8 cellular contexts compared by ENCODE assay signal in the genomic region with DNA sequence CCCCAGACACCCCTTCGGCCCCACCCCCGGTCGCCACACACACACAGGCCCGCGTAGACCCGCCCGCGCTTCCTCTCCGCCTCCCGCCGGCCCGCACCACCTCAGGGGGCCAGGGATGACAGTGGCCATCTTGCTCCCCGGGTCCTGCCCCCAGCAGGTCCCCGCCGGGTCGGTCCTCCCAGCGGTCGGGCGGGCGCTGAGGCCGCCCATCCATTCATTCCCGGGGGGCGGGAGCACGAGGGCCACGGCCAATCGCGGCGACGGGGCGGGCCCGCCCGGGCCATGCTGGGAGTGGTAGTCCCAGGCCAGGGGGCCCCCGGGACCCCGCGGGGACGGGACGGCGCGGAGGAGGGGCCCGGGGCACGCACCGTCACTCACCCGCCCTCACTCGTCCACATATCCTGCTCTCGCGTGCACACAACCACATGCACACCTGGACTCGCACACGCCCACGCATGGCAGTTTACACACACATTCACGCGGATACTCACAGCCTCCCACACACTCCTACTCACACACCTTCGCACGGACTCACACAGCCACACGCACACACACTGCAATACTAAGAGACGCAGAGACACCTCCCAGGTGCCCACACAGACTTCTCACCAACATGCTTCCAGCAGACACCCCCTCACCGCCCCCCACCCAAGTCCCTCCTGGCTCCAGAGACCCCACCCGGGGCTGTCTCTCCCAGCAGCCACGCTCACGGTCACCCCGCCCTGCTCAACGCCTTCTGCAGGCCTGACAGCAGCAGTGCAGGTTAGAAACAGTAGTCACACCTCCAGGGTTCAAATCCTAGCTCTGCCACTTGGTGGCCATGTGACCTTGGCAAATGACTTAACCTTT. TPM values are rescaled to one million over a fixed set of nuclear protein-coding genes. Genes with fewer than 3 reads are reported as not detected.
DNase-seq lines count a peak whose midpoint lies in the region; ATAC-seq and TF ChIP-seq lines count a peak whose summit lies in the region.

Gene DPF1, minus strand, starts transcription at position 209 of the 849 bp plus-strand sequence. Its CDS starts 80 bp downstream, at position 129.

- peak; percentile 76 for ATAC-seq in GM23338
- peak; percentile 71 to 89 (median 74) for ATAC-seq in T-cell (replicated peaks in 1 of 4)

- DNase-seq in EH (ENCODE audit: low read depth): peak; percentile 78
- DNase-seq in GM23338 (ENCODE audit: low spot score): peak; percentile 94
- DNase-seq in MM.1S: peak; percentile 45
- DNase-seq in T-cell: peak in 18 of 34 experiments; percentile 3 to 41 (median 21)
- DNase-seq in astrocyte of the spinal cord (ENCODE audit: low read depth, low spot score): peak; percentile 62
- DNase-seq in stimulated activated CD4-positive, alpha-beta T cell treated with anti-CD3 and anti-CD28 coated beads, Interleukin-12 subunit alpha, Interleukin-12 subunit beta, amount 100 ng/mL, for 48 hours (ENCODE audit: low read depth in 2 of 3, low spot score in 1 of 3): peak; percentile 30 to 40 (median 37)
- DNase-seq in ovary: no peak

- H3K27ac Mint-ChIP-seq in GM23338: peak within 1 kb of the TSS; percentile 66
- no peak within 1 kb of the TSS for H3K27ac Mint-ChIP-seq in T-cell

- H2AFZ ChIP-seq in GM23338 (peak within 1 kb of the TSS; percentile 69; the same call in 1 of the 2 replicates), MM.1S (ENCODE audit: low read length) (peak within 1 kb of the TSS; percentile 93)

- H3K9me2 ChIP-seq in GM23338 (ENCODE audit: insufficient read depth): no peaks in the 10 kb centered on the region
- no peaks in the 10 kb centered on the region for H3K9me2 ChIP-seq in MM.1S (replicated peaks; ENCODE audit: insufficient read depth, low read length)

- H3K4me2 ChIP-seq in GM23338 (peak within 1 kb of the TSS; percentile 84), MM.1S (ENCODE audit: low read depth, low read length) (peak within 1 kb of the TSS; percentile 97)

- H3K27me3 ChIP-seq in GM23338 (ENCODE audit: insufficient read depth): 0 out of 2 replicates have a peak, but pooled peaks cover 4% of the 10 kb centered on the region
- H3K27me3 ChIP-seq in MM.1S (replicated peaks; ENCODE audit: insufficient read depth, low read length): peaks cover 47% of the 10 kb centered on the region
- H3K27me3 ChIP-seq in ovary: no peaks in the 10 kb centered on the region

- POLR2A ChIA-PET in T-cell (lab: Charles Lee): no interaction called here

- in situ Hi-C loops in astrocyte of the spinal cord (cut with HindIII; ENCODE audit: low sequenced_read_pairs): no loop called here

- intact Hi-C loops in ovary (cut with DNase I): loop anchor here in 2 of 4 donors (10.0 kb wide), 2 partner anchors 79 to 319 kb away; partner anchors contain the start of genes SIPA1L3 (in 2 of the 2) and WDR87 (in 2 of the 2)

- H3K4me3 Mint-ChIP-seq in GM23338 (peak within 1 kb of the TSS; percentile 82), T-cell (peak within 1 kb of the TSS; percentile 43 to 80 (median 72))

- H3K9me3 ChIP-seq in MM.1S (replicated peaks; ENCODE audit: insufficient read depth, low read length) (no peaks in the 10 kb centered on the region), ovary (no peaks in the 10 kb centered on the region)

- H3K4me1 ChIP-seq in GM23338 (ENCODE audit: insufficient read depth): peaks cover 26% of the 10 kb centered on the region
- H3K4me1 ChIP-seq in MM.1S (ENCODE audit: low read length): peaks cover 3% of the 10 kb centered on the region; the same call in 1 of the 2 replicates
- no peaks in the 10 kb centered on the region for H3K4me1 ChIP-seq in ovary (ENCODE audit: insufficient read depth)

- no peak for TF ChIP-seq POLR2A in ovary (IDR thresholded peaks at IDR 0.05)

- H3K27ac ChIP-seq in GM23338 (ENCODE audit: low read depth) (no peak within 1 kb of the TSS), MM.1S (ENCODE audit: low read length) (no peak within 1 kb of the TSS), ovary (no peak within 1 kb of the TSS)

- H3K9ac ChIP-seq in MM.1S (ENCODE audit: low read length): peak within 1 kb of the TSS; percentile 49; the same call in 1 of the 2 replicates

- no peak for TF ChIP-seq EP300 in ovary (IDR thresholded peaks at IDR 0.05)

- peak within 1 kb of the TSS; percentile 72 for H3K4me3 ChIP-seq in GM23338
- H3K4me3 ChIP-seq in MM.1S (ENCODE audit: low read length): peak within 1 kb of the TSS; percentile 71
- H3K4me3 ChIP-seq in astrocyte of the spinal cord (ENCODE audit: low read depth, low read length): peak within 1 kb of the TSS; percentile 55
- peak within 1 kb of the TSS; percentile 63 for H3K4me3 ChIP-seq in iPS-11a (ENCODE audit: low read depth, low read length)
- no peak within 1 kb of the TSS for H3K4me3 ChIP-seq in ovary

- no peaks in the 10 kb centered on the region for H3K36me3 ChIP-seq in GM23338 (ENCODE audit: insufficient read depth)
- no peaks in the 10 kb centered on the region for H3K36me3 ChIP-seq in MM.1S (replicated peaks; ENCODE audit: insufficient read depth, low read length)
- no peaks in the 10 kb centered on the region for H3K36me3 ChIP-seq in ovary

- peaks cover 24% of the 10 kb centered on the region for H3K27me3 Mint-ChIP-seq in GM23338 (ENCODE audit: insufficient read depth, low read depth, poor library complexity)
- H3K27me3 Mint-ChIP-seq in T-cell: peaks cover 55 to 75% of the 10 kb centered on the region in 2 donors

- 0 out of 2 replicates have a peak, but pooled peaks cover 6% of the 10 kb centered on the region for H4K20me1 ChIP-seq in GM23338 (replicated peaks; ENCODE audit: insufficient read depth)
- H4K20me1 ChIP-seq in MM.1S (ENCODE audit: insufficient read depth, low read length): no peaks in the 10 kb centered on the region

- H3K4me1 Mint-ChIP-seq in GM23338: peaks cover 28% of the 10 kb centered on the region
- peaks cover 26 to 35% (median 31%) of the 10 kb centered on the region in 3 donors for H3K4me1 Mint-ChIP-seq in T-cell

- 2 to 7% (median 4%) methylated on average over 35 to 61 of the region's 61 CpGs for WGBS in ovary, 3 donors

- peaks cover 11% of the 10 kb centered on the region for H3K79me2 ChIP-seq in GM23338 (replicated peaks; ENCODE audit: insufficient read depth)
- H3K79me2 ChIP-seq in MM.1S (ENCODE audit: low read length): no peaks in the 10 kb centered on the region

- H3F3A ChIP-seq in GM23338 (replicated peaks; ENCODE audit: low read depth) (peaks cover 26% of the 10 kb centered on the region), MM.1S (ENCODE audit: insufficient read depth, low read length) (no peaks in the 10 kb centered on the region)

- CTCF ChIA-PET in T-cell (lab: Charles Lee): interaction anchor here in 1 of 2 donors (1.2 kb wide), 1 partner anchor 322 kb away, joined by 3 read pairs; no protein-coding TSS in a partner anchor

- TF ChIP-seq CTCF in GM23338 (conservative IDR thresholded peaks at IDR 0.05; ENCODE audit: low read depth in 2 of 2) (peak; percentile 49 to 56), MM.1S (IDR thresholded peaks at IDR 0.05; ENCODE audit: low read length) (peak; percentile 41), astrocyte of the spinal cord (IDR thresholded peaks at IDR 0.05; ENCODE audit: low read depth, low read length) (peak; percentile 15), ovary (IDR thresholded peaks at IDR 0.05) (no peak)

- no peaks in the 10 kb centered on the region; the same call in none of the 3 replicates for H3K9me3 Mint-ChIP-seq in GM23338
- H3K9me3 Mint-ChIP-seq in T-cell: no peaks in the 10 kb centered on the region

- H3K36me3 Mint-ChIP-seq in GM23338 (ENCODE audit: low read depth): peaks cover 6% of the 10 kb centered on the region; the same call in 2 of the 3 replicates
- H3K36me3 Mint-ChIP-seq in T-cell: no peaks in the 10 kb centered on the region

TF ChIP-seq in GM23338, 12 proteins besides CTCF, POLR2A, EP300 and RAD21:
- TF ChIP-seq ETS1 (IDR thresholded peaks at IDR 0.05) (peak; percentile 67; the same call in 1 of the 2 replicates), POLR2AphosphoS5 (IDR thresholded peaks at IDR 0.05; ENCODE audit: low read depth) (no peak; the same call in 1 of the 2 replicates), CREB1 (CRISPR knock-in tag; IDR thresholded peaks at IDR 0.05; ENCODE audit: low read depth) (peak; percentile 62; the same call in 1 of the 2 replicates)

RNA-seq across cellular contexts. Expression of gene DPF1, which starts in this region (rescaled TPM):
- 8.3 and 11.7 TPM in 2 replicates for total RNA-seq in GM23338 (2014; rRNA removed; shearing (Covaris generic))
- polyA plus RNA-seq in GM23338 (2016; fragmentation: Nextera tagmentation; extraction: Ambion mirVana) (7.9 and 8.3 TPM in 2 replicates), ovary (under 1 TPM; 0.23 to 0.50 TPM)
- total RNA-seq in T-cell (not detected), ovary (1 to 10 TPM in 1 of 7 donors, under 1 TPM in 4, not detected in 2; 0.23 to 1.0 (median 0.35) TPM)

Comparison
In these comparisons a context has a peak if more than half of its experiments do, and no peak if none do; other contexts are left out.
1. Peak in DNase-seq and ATAC-seq in T-cell; RNA of the gene not detected or under 1 TPM.
2. DNase-seq: peak in EH (single experiment), GM23338 (single experiment), MM.1S (single experiment), astrocyte of the spinal cord (single experiment) and stimulated activated CD4-positive, alpha-beta T cell treated with anti-CD3 and anti-CD28 coated beads, Interleukin-12 subunit alpha, Interleukin-12 subunit beta, amount 100 ng/mL, for 48 hours (3 of 3); none in ovary (0 of 5).
3. CTCF ChIP-seq: peak in GM23338 (2 of 2), MM.1S (single experiment) and astrocyte of the spinal cord (single experiment); none in ovary (0 of 3).